ENCODE assay signal across 23 cellular contexts in the genomic region with DNA sequence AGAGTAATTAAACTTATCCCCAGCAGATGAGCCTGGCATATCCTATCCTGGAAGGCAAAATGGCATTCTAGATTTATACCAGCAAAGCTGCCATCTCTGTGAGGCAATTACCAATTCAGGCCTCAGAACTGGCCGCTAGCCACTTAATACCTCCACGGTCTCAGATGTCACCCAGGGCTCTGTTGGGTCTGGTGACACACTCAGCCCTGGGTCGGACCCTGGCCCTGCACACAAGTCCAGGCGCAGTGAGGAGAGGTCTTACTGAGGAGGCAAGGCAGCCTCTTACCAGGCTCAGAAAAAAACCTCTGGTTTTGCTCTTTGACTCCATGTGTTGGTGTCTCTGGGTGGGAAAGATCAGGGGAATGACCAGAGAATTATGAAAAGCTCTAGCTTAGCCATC.
"Had no signal": no experiment of that assay in that cellular context is flagged by ENCODE, and none has a peak within 500 bp of the region (broad histone marks: within the 10 kb centered on the region; RNA-seq: fewer than 3 reads in every experiment).

No MANE protein-coding gene starts in this region.

- H3K36me3 Mint-ChIP-seq: stimulated activated effector memory CD8-positive, alpha-beta T cell treated with anti-CD3 and anti-CD28 coated beads, Interleukin-12 subunit alpha, Interleukin-12 subunit beta, amount 100 ng/mL, for 72 hours; stimulated activated memory B cell treated with anti-CD40 and anti-IgM and Interleukin-4, amounts not matched to agents 10 μg/mL and 1 μg/mL and 100 μg/mL, for 72 hours; stimulated activated naive B cell treated with anti-CD40 and anti-IgM and Interleukin-4, amounts not matched to agents 10 μg/mL and 1 μg/mL and 100 μg/mL, for 72 hours had no signal

- ATAC-seq: stimulated activated effector memory CD8-positive, alpha-beta T cell treated with anti-CD3 and anti-CD28 coated beads, Interleukin-12 subunit alpha, Interleukin-12 subunit beta, amount 100 ng/mL, for 72 hours; stimulated activated memory B cell treated with anti-CD40 and anti-IgM and Interleukin-4, amounts not matched to agents 10 μg/mL and 1 μg/mL and 100 μg/mL, for 72 hours; stimulated activated naive B cell treated with anti-CD40 and anti-IgM and Interleukin-4, amounts not matched to agents 10 μg/mL and 1 μg/mL and 100 μg/mL, for 72 hours; stimulated activated naive CD8-positive, alpha-beta T cell treated with anti-CD3 and anti-CD28 coated beads, Interleukin-15, amount 100 ng/mL, for 72 hours; stimulated activated naive CD8-positive, alpha-beta T cell treated with anti-CD3 and anti-CD28 coated beads, Interleukin-15, Interleukin-2, amounts not matched to agents 100 U/mL and 50 U/mL, for 24 hours; upper lobe of right lung had no signal

- H3K4me1 Mint-ChIP-seq: stimulated activated effector memory CD8-positive, alpha-beta T cell treated with anti-CD3 and anti-CD28 coated beads, Interleukin-12 subunit alpha, Interleukin-12 subunit beta, amount 100 ng/mL, for 72 hours; stimulated activated memory B cell treated with anti-CD40 and anti-IgM and Interleukin-4, amounts not matched to agents 10 μg/mL and 1 μg/mL and 100 μg/mL, for 72 hours; stimulated activated naive B cell treated with anti-CD40 and anti-IgM and Interleukin-4, amounts not matched to agents 10 μg/mL and 1 μg/mL and 100 μg/mL, for 72 hours; stimulated activated naive CD8-positive, alpha-beta T cell treated with anti-CD3 and anti-CD28 coated beads, Interleukin-15, amount 100 ng/mL, for 72 hours had no signal

- H3K9me3 Mint-ChIP-seq: stimulated activated effector memory CD8-positive, alpha-beta T cell treated with anti-CD3 and anti-CD28 coated beads, Interleukin-12 subunit alpha, Interleukin-12 subunit beta, amount 100 ng/mL, for 72 hours; stimulated activated memory B cell treated with anti-CD40 and anti-IgM and Interleukin-4, amounts not matched to agents 10 μg/mL and 1 μg/mL and 100 μg/mL, for 72 hours had no signal

- H3K4me3 Mint-ChIP-seq: stimulated activated effector memory CD8-positive, alpha-beta T cell treated with anti-CD3 and anti-CD28 coated beads, Interleukin-12 subunit alpha, Interleukin-12 subunit beta, amount 100 ng/mL, for 72 hours; stimulated activated memory B cell treated with anti-CD40 and anti-IgM and Interleukin-4, amounts not matched to agents 10 μg/mL and 1 μg/mL and 100 μg/mL, for 72 hours; stimulated activated naive B cell treated with anti-CD40 and anti-IgM and Interleukin-4, amounts not matched to agents 10 μg/mL and 1 μg/mL and 100 μg/mL, for 72 hours; stimulated activated naive CD8-positive, alpha-beta T cell treated with anti-CD3 and anti-CD28 coated beads, Interleukin-15, amount 100 ng/mL, for 72 hours; stimulated activated naive CD8-positive, alpha-beta T cell treated with anti-CD3 and anti-CD28 coated beads, Interleukin-15, Interleukin-2, amounts not matched to agents 100 ng/mL and 50 ng/mL, for 24 hours had no signal

- H3K27ac Mint-ChIP-seq: stimulated activated effector memory CD8-positive, alpha-beta T cell treated with anti-CD3 and anti-CD28 coated beads, Interleukin-12 subunit alpha, Interleukin-12 subunit beta, amount 100 ng/mL, for 72 hours; stimulated activated memory B cell treated with anti-CD40 and anti-IgM and Interleukin-4, amounts not matched to agents 10 μg/mL and 1 μg/mL and 100 μg/mL, for 72 hours; stimulated activated naive B cell treated with anti-CD40 and anti-IgM and Interleukin-4, amounts not matched to agents 10 μg/mL and 1 μg/mL and 100 μg/mL, for 72 hours; stimulated activated naive CD8-positive, alpha-beta T cell treated with anti-CD3 and anti-CD28 coated beads, Interleukin-15, amount 100 ng/mL, for 72 hours; stimulated activated naive CD8-positive, alpha-beta T cell treated with anti-CD3 and anti-CD28 coated beads, Interleukin-15, Interleukin-2, amounts not matched to agents 100 ng/mL and 50 ng/mL, for 24 hours had no signal

- DNase-seq: stimulated activated CD4-positive, alpha-beta T cell treated with anti-CD3 and anti-CD28 coated beads, Interleukin-2, amount 100 ng/mL, for 48 hours; stimulated activated CD4-positive, alpha-beta T cell treated with anti-CD3 and anti-CD28 coated beads, Interleukin-4, amount 100 ng/mL, for 1 hour; stimulated activated CD4-positive, alpha-beta T cell treated with anti-CD3 and anti-CD28 coated beads, Interleukin-4, amount 100 ng/mL, for 24 hours; stimulated activated CD4-positive, alpha-beta T cell treated with anti-CD3 and anti-CD28 coated beads, Interleukin-4, amount 100 ng/mL, for 4 hours; stimulated activated CD8-positive, alpha-beta memory T cell treated with anti-CD3 and anti-CD28 coated beads, Interleukin-4, amount 100 ng/mL, for 48 hours; stimulated activated naive B cell treated with anti-CD40 and anti-IgM and Interleukin-4, amounts not matched to agents 10 μg/mL and 1 μg/mL and 100 μg/mL, for 72 hours; stimulated activated naive CD4-positive, alpha-beta T cell; stimulated activated naive CD4-positive, alpha-beta T cell treated with Interleukin-2 at 50 U/mL for 16 hours; stimulated activated naive CD8-positive, alpha-beta T cell treated with anti-CD3 and anti-CD28 coated beads, Interleukin-15, amount 100 ng/mL, for 72 hours; stimulated activated naive CD8-positive, alpha-beta T cell treated with anti-CD3 and anti-CD28 coated beads, Interleukin-15, Interleukin-2, amounts not matched to agents 100 U/mL and 50 U/mL, for 24 hours; stomach; substantia nigra; testis; thyroid gland; tibial artery; transverse colon; trophoblast cell; upper lobe of left lung; upper lobe of right lung; uterus had no signal
